In the genomic region with DNA sequence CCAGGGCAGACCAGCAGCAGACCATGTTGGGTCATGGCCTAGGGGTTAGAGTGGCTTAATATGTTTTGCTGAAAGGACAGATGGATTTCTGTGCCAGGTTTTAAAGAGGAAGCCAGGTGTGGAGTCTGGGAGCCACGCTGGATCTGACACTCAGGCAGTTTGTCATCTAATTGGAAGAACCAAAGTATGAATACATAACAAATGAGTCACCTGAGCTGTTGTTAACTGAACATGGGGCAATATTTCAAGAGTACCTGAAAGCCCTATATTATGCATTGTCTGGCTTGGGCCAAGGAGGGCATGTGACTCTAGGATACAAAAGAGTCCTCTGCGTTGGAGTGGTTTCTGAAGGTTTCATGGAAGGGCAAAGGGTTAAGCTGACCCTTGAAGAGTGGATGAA, we compare ENCODE assay signal across 16 cellular contexts.
DNase-seq lines count a peak whose midpoint lies in the region; FAIRE-seq and TF ChIP-seq lines count a peak whose summit lies in the region.
"Had no signal": no experiment of that assay in that cellular context is flagged by ENCODE, and none has a peak within 500 bp of the region (broad histone marks: within the 10 kb centered on the region; RNA-seq: fewer than 3 reads in every experiment).

No MANE protein-coding gene starts in this region.

- dilution Hi-C loops in keratinocyte (cut with MboI; ENCODE audit: extremely low pct_ligation_motif_present, low sequenced_read_pairs): no loop called here

- peak overlapping the region; percentile 100 for H3K27ac ChIP-seq in keratinocyte (ENCODE audit: control insufficient read depth, insufficient read depth, low read length)
- no peak overlapping the region for H3K27ac ChIP-seq in esophagus muscularis mucosa (replicated peaks in 1 of 4)
- H3K27ac ChIP-seq in testis: no peak overlapping the region
- H3K27ac ChIP-seq: brain microvascular endothelial cell had no signal

- peak; percentile 99 for FAIRE-seq in keratinocyte (lab: Jason Lieb, UNC)
- FAIRE-seq: GM12892, islet of Langerhans had no signal

- peak overlapping the region; percentile 90 for H3K4me2 ChIP-seq in keratinocyte (ENCODE audit: control insufficient read depth, extremely low read depth, insufficient read depth, low read depth, low read length)

- 90% methylated on average over 2 of the region's 2 CpGs for WGBS in esophagus muscularis mucosa
- WGBS in testis, 2 donors: 94 to 97% methylated on average over 2 of the region's 2 CpGs

- H3K27me3 ChIP-seq in keratinocyte (ENCODE audit: control insufficient read depth, extremely low read depth, insufficient read depth, low read length) (no peaks in the 10 kb centered on the region), BE2C (no peaks in the 10 kb centered on the region), esophagus muscularis mucosa (no peaks in the 10 kb centered on the region), testis (no peaks in the 10 kb centered on the region)
- H3K27me3 ChIP-seq: brain microvascular endothelial cell had no signal

- H3K9ac ChIP-seq in keratinocyte (ENCODE audit: control insufficient read depth, extremely low read depth, insufficient read depth, low read length): peak overlapping the region; percentile 84

- H3K4me1 ChIP-seq in keratinocyte (ENCODE audit: control insufficient read depth, extremely low read depth, insufficient read depth, low read length) (peaks cover 29% of the 10 kb centered on the region), BE2C (no peaks in the 10 kb centered on the region), esophagus muscularis mucosa (no peaks in the 10 kb centered on the region), testis (no peaks in the 10 kb centered on the region)

- no peak for TF ChIP-seq EP300 in esophagus muscularis mucosa (IDR thresholded peaks at IDR 0.05)

- intact Hi-C loops in esophagus muscularis mucosa (cut with DNase I) (no loop called here), testis (cut with DNase I; ENCODE audit: low total_unique reads) (no loop called here)

- H3K9me3 ChIP-seq in keratinocyte (ENCODE audit: control insufficient read depth, low read depth, low read length): no peaks in the 10 kb centered on the region
- no peaks in the 10 kb centered on the region for H3K9me3 ChIP-seq in BE2C
- no peaks in the 10 kb centered on the region for H3K9me3 ChIP-seq in esophagus muscularis mucosa
- no peaks in the 10 kb centered on the region for H3K9me3 ChIP-seq in testis

- H2AFZ ChIP-seq in keratinocyte (ENCODE audit: control insufficient read depth, low read length): peak overlapping the region; percentile 91

- no peaks in the 10 kb centered on the region for H3K79me2 ChIP-seq in keratinocyte (ENCODE audit: control insufficient read depth, insufficient read depth, low read length)

- no peaks in the 10 kb centered on the region for H3K36me3 ChIP-seq in keratinocyte (ENCODE audit: control insufficient read depth in 2 of 2, extremely low read depth in 1 of 2, insufficient read depth in 2 of 2, low read length in 2 of 2)
- no peaks in the 10 kb centered on the region for H3K36me3 ChIP-seq in BE2C
- H3K36me3 ChIP-seq in esophagus muscularis mucosa: no peaks in the 10 kb centered on the region
- H3K36me3 ChIP-seq in testis (ENCODE audit: low read depth, missing control alignments): no peaks in the 10 kb centered on the region
- H3K36me3 ChIP-seq: brain microvascular endothelial cell had no signal

- peak; percentile 87 for DNase-seq in DMS153 treated with DMSO at 0.1 percent for 48 hours (lab: John Stamatoyannopoulos, UW; ENCODE audit: unreplicated experiment)
- DNase-seq in NCI-H146 treated with DMSO at 0.1 percent for 48 hours (lab: John Stamatoyannopoulos, UW; ENCODE audit: unreplicated experiment): peak; percentile 40
- DNase-seq in NCI-H774 (lab: John Stamatoyannopoulos, UW): peak; percentile 82
- peak; percentile 46 for DNase-seq in keratinocyte (ENCODE audit: low read depth, low spot score)
- no peak for DNase-seq in central memory CD4-positive, alpha-beta T cell
- no peak for DNase-seq in BE2C
- no peak for DNase-seq in esophagus muscularis mucosa (ENCODE audit: extremely low spot score)
- DNase-seq in testis: no peak
- DNase-seq: activated CD4-positive, alpha-beta memory T cell treated with anti-CD3 and anti-CD28 coated beads for 36 hours; activated gamma-delta T cell; effector memory CD4-positive, alpha-beta T cell; RPMI8226; T-helper 9 cell had no signal

- peak overlapping the region in 2 of 3 experiments; percentile 36 to 59 for H3K4me3 ChIP-seq in keratinocyte (ENCODE audit: control insufficient read depth in 2 of 3, extremely low read depth in 1 of 3, insufficient read depth in 2 of 3, low read depth in 1 of 3, low read length in 3 of 3)
- H3K4me3 ChIP-seq in BE2C (ENCODE audit: low read depth, low read length): no peak overlapping the region
- H3K4me3 ChIP-seq in esophagus muscularis mucosa: no peak overlapping the region
- H3K4me3 ChIP-seq in testis: no peak overlapping the region

- H3K9me1 ChIP-seq in keratinocyte (ENCODE audit: control insufficient read depth, extremely low read depth, insufficient read depth, low read length): no peaks in the 10 kb centered on the region

- TF ChIP-seq POLR2A in esophagus muscularis mucosa (IDR thresholded peaks at IDR 0.05; ENCODE audit: low read depth) (no peak), testis (IDR thresholded peaks at IDR 0.05) (no peak)

- TF ChIP-seq CTCF in keratinocyte (optimal IDR thresholded peaks at IDR 0.05 in 1 of 3, IDR thresholded peaks at IDR 0.05 in 1 of 3, conservative IDR thresholded peaks at IDR 0.05 in 1 of 3; ENCODE audit: extremely low read depth in 1 of 3, insufficient read depth in 2 of 3, low read length in 3 of 3): no peak
- no peak for TF ChIP-seq CTCF in BE2C (IDR thresholded peaks at IDR 0.05; ENCODE audit: low read depth, low read length)
- no peak for TF ChIP-seq CTCF in esophagus muscularis mucosa (IDR thresholded peaks at IDR 0.05)
- TF ChIP-seq CTCF in testis (IDR thresholded peaks at IDR 0.05): no peak

- no peaks in the 10 kb centered on the region for H4K20me1 ChIP-seq in keratinocyte (ENCODE audit: control insufficient read depth, extremely low read depth, insufficient read depth, low read length)

Comparison
In these comparisons a context has a peak if more than half of its experiments do, and no peak if none do; other contexts are left out.
1. DNase-seq: peak in DMS153 treated with DMSO at 0.1 percent for 48 hours (single experiment), NCI-H146 treated with DMSO at 0.1 percent for 48 hours (single experiment), NCI-H774 (single experiment) and keratinocyte (single experiment); none in central memory CD4-positive, alpha-beta T cell (single experiment), BE2C (single experiment), esophagus muscularis mucosa (single experiment) and testis (single experiment).
2. H3K4me3 ChIP-seq: peak in keratinocyte (2 of 3); none in BE2C (single experiment), esophagus muscularis mucosa (0 of 4) and testis (0 of 2).